Comparison of ENCODE assay signal across 12 cellular contexts in genomic region chr7:134991469-134992339, GRCh38. TPM values are rescaled to one million over a fixed set of nuclear protein-coding genes. Genes with fewer than 3 reads are reported as not detected.
DNase-seq lines count a peak whose midpoint lies in the region; ATAC-seq, FAIRE-seq and TF ChIP-seq lines count a peak whose summit lies in the region.
"Had no signal": no experiment of that assay in that cellular context is flagged by ENCODE, and none has a peak within 500 bp of the region (broad histone marks: within the 10 kb centered on the region; RNA-seq: fewer than 3 reads in every experiment).

No MANE protein-coding gene starts in this region.

- intact Hi-C loops in heart right ventricle (cut with DNase I) (loop anchor here in 3 of 10 donors (10.0 kb wide), 3 partner anchors 173 to 193 kb away; partner anchors contain the start of gene CYREN (in 1 of the 3)), Right ventricle myocardium inferior (cut with DNase I) (no loop called here), K562 (cut with micrococcal nuclease) (no loop called here), aorta (cut with DNase I) (loop anchor here (5.0 kb wide), 1 partner anchor 156 kb away; the partner anchor contains the start of gene TMEM140 (in 2 of the 2))

- H3K4me3 Mint-ChIP-seq in nephron progenitor cell: no peak overlapping the region

- POLR2A ChIA-PET in K562 (lab: Yijun Ruan, JAX): interaction anchor here (0.5 kb wide), 1 partner anchor 260 kb away, joined by 4 read pairs; no protein-coding TSS in a partner anchor

- no peaks in the 10 kb centered on the region for H3K9me3 Mint-ChIP-seq in nephron progenitor cell

- no peak for DNase-seq in heart right ventricle
- no peak for DNase-seq in Right ventricle myocardium inferior (ENCODE audit: missing footprints)
- DNase-seq in K562 (ENCODE audit: extremely low read depth in 1 of 4, low spot score in 3 of 4): no peak
- no peak for DNase-seq in aorta
- no peak for DNase-seq in C1 segment of cervical spinal cord (lab: John Stamatoyannopoulos, UW)
- no peak for DNase-seq in D341Med (ENCODE audit: low spot score)
- DNase-seq in nephron progenitor cell: no peak
- DNase-seq: activated T-cell treated with anti-CD3 and anti-CD28 coated beads, Interleukin-2, amount 50 U/mL, for 1 hour; dorsolateral prefrontal cortex; NCI-H1436; substantia nigra had no signal

- no peak overlapping the region for H2AFZ ChIP-seq in K562 (ENCODE audit: low read depth, low read length)

- no peak overlapping the region for H3K4me2 ChIP-seq in K562 (ENCODE audit: insufficient read depth, low read length)

- BruUV-seq in K562 (replicated peaks; lab: Mats Ljungman, UMichigan): no TSS peak

- no peaks in the 10 kb centered on the region for H3K9me1 ChIP-seq in K562 (ENCODE audit: control insufficient read depth, insufficient read depth, low read length)

- no peak for TF ChIP-seq CTCF in heart right ventricle (IDR thresholded peaks at IDR 0.05)
- no peak for TF ChIP-seq CTCF in K562 (IDR thresholded peaks at IDR 0.05 in 2 of 3, conservative IDR thresholded peaks at IDR 0.05 in 1 of 3; ENCODE audit: insufficient read depth in 2 of 3, low read depth in 1 of 3, low read length in 3 of 3)
- no peak for TF ChIP-seq CTCF in nephron progenitor cell (IDR thresholded peaks at IDR 0.05)

- in situ Hi-C loops in K562 (cut with MboI): no loop called here

- FAIRE-seq in K562 (lab: Jason Lieb, UNC): peak; percentile 6

- H3K4me1 ChIP-seq in heart right ventricle: peaks cover 0 to 50% (median 25%) of the 10 kb centered on the region in 9 donors
- peaks cover 3 to 16% of the 10 kb centered on the region in 2 experiments; a peak in 4 of 5 replicates for H3K4me1 ChIP-seq in K562 (replicated peaks in 1 of 2; ENCODE audit: control insufficient read depth in 2 of 2, insufficient read depth in 2 of 2, low read length in 2 of 2)
- H3K4me1 ChIP-seq in mesodermal cell (ENCODE audit: control insufficient read depth, insufficient read depth, low read length, poor library complexity, severe bottlenecking): peaks cover 15% of the 10 kb centered on the region
- H3K4me1 ChIP-seq in aorta (ENCODE audit: control insufficient read depth in 1 of 2, insufficient read depth in 2 of 2, low read length in 2 of 2): peaks cover 10 to 13% of the 10 kb centered on the region in 2 donors

- H4K20me1 ChIP-seq in K562 (replicated peaks; ENCODE audit: control insufficient read depth, insufficient read depth, low read length): no peaks in the 10 kb centered on the region

- peaks cover 21% of the 10 kb centered on the region for H3K4me1 Mint-ChIP-seq in nephron progenitor cell

- H3K4me3 ChIP-seq in heart right ventricle (no peak overlapping the region), K562 (no peak overlapping the region), mesodermal cell (ENCODE audit: extremely low read depth, insufficient read depth, low read length, poor library complexity, severe bottlenecking) (no peak overlapping the region), aorta (ENCODE audit: low read length in 2 of 2) (no peak overlapping the region)
- H3K4me3 ChIP-seq: dorsolateral prefrontal cortex had no signal

- ATAC-seq in heart right ventricle (no peak), Right ventricle myocardium inferior (no peak), K562 (no peak; the same call in 2 of the 3 replicates), aorta (ENCODE audit: low FRiP score) (no peak)

- peaks cover 2% of the 10 kb centered on the region for H3K27me3 Mint-ChIP-seq in nephron progenitor cell (ENCODE audit: low read depth, poor library complexity)

- H3K9me3 ChIP-seq in heart right ventricle (no peaks in the 10 kb centered on the region), K562 (replicated peaks; ENCODE audit: control insufficient read depth, insufficient read depth, low read depth, low read length) (no peaks in the 10 kb centered on the region), mesodermal cell (ENCODE audit: control insufficient read depth, low read length) (no peaks in the 10 kb centered on the region), aorta (ENCODE audit: control insufficient read depth, low read length) (no peaks in the 10 kb centered on the region)

- no peaks in the 10 kb centered on the region for H3K27me3 ChIP-seq in heart right ventricle
- H3K27me3 ChIP-seq in K562 (ENCODE audit: control insufficient read depth in 2 of 2, insufficient read depth in 2 of 2, low read length in 2 of 2): no peaks in the 10 kb centered on the region
- H3K27me3 ChIP-seq in aorta (ENCODE audit: control insufficient read depth in 1 of 2, insufficient read depth in 2 of 2, low read length in 1 of 2): no peaks in the 10 kb centered on the region
- H3K27me3 ChIP-seq: dorsolateral prefrontal cortex had no signal

- TF ChIP-seq POLR2A in K562 (conservative IDR thresholded peaks at IDR 0.05): no peak

- no peak overlapping the region for H3K27ac Mint-ChIP-seq in nephron progenitor cell

- WGBS in heart right ventricle, 2 donors: 64 to 69% methylated on average over 2 of the region's 2 CpGs
- 37% methylated on average over 2 of the region's 2 CpGs for WGBS in K562 (ENCODE audit: insufficient coverage, low coverage, missing lambda C conversion rate)
- WGBS in mesodermal cell (ENCODE audit: insufficient coverage in 2 of 2), 2 experiments: 100% methylated on average over 1 of the region's 2 CpGs
- 33 to 43% methylated on average over 2 of the region's 2 CpGs for WGBS in aorta, 2 donors

- H3K36me3 ChIP-seq in heart right ventricle (peaks cover 0 to 65% (median 9%) of the 10 kb centered on the region in 9 donors), K562 (ENCODE audit: control insufficient read depth, insufficient read depth, low read length) (peaks cover 12% of the 10 kb centered on the region; the same call in 2 of the 3 replicates), mesodermal cell (ENCODE audit: control insufficient read depth, insufficient read depth, low read length) (peaks cover 14% of the 10 kb centered on the region), aorta (ENCODE audit: control insufficient read depth in 1 of 2, insufficient read depth in 2 of 2, low read length in 1 of 2) (no peaks in the 10 kb centered on the region)

- H3K79me2 ChIP-seq in K562 (ENCODE audit: control insufficient read depth, insufficient read depth, low read length): peaks cover 10% of the 10 kb centered on the region

- TF ChIP-seq RAD21 in K562 (CRISPR knock-in tag; conservative IDR thresholded peaks at IDR 0.05 in 1 of 2, IDR thresholded peaks at IDR 0.05 in 1 of 2): no peak

- no peak overlapping the region for H3K9ac ChIP-seq in K562 (ENCODE audit: insufficient read depth in 1 of 2, low read depth in 2 of 2, low read length in 2 of 2)

- peaks cover 40% of the 10 kb centered on the region for H3K36me3 Mint-ChIP-seq in nephron progenitor cell (ENCODE audit: low read depth)

- TF ChIP-seq EP300 in K562 (IDR thresholded peaks at IDR 0.05; ENCODE audit: low read length): no peak

- peak overlapping the region in 6 of 10 donors; percentile 10 to 63 (median 27) for H3K27ac ChIP-seq in heart right ventricle
- H3K27ac ChIP-seq in K562 (ENCODE audit: extremely low read depth, low read depth, low read length): no peak overlapping the region
- H3K27ac ChIP-seq in mesodermal cell (ENCODE audit: low read depth, low read length, severe bottlenecking): peak overlapping the region; percentile 60
- peak overlapping the region; percentile 52 to 57 for H3K27ac ChIP-seq in aorta (ENCODE audit: low read depth in 1 of 2, low read length in 2 of 2)

- CTCF ChIA-PET in K562 (lab: Yijun Ruan, JAX; ENCODE audit: low intra/inter-chr PET ratio): no interaction called here

TF ChIP-seq in K562, 482 proteins besides CTCF, POLR2A, EP300 and RAD21 (continues in another document):
- TF ChIP-seq GABPA (tag; conservative IDR thresholded peaks at IDR 0.05; ENCODE audit: low read depth) (0 out of 2 replicates have a peak, but pooled peaks have one; percentile 17), ZNF445 (CRISPR knock-in tag; IDR thresholded peaks at IDR 0.05; ENCODE audit: low read depth) (no peak), USF2 (CRISPR knock-in tag; IDR thresholded peaks at IDR 0.05) (no peak), MCM3 (IDR thresholded peaks at IDR 0.05) (no peak)

RNA-seq across cellular contexts. Expression of gene AGBL3, which starts 5.4 kb away (rescaled TPM):
- total RNA-seq in heart right ventricle (1 to 10 TPM in 8 of 10 donors, under 1 TPM in 2; 0.64 to 2.6 (median 1.3) TPM), Right ventricle myocardium inferior (2.2 TPM), K562 (2014; rRNA removed) (0.54 and 0.73 TPM in 2 replicates), K562 (2014; rRNA removed; fragmentation: Illumina TruSeq; extraction: Trizol) (1.7 and 2.4 TPM in 2 replicates), K562 (2015; rRNA removed; fragmentation: Illumina TruSeq; extraction: Trizol) (1.5 and 1.8 TPM in 2 replicates), K562 (2021) (2.1 and 2.9 TPM in 2 replicates), aorta (1 to 10 TPM; 2.5 to 8.8 TPM)
- polyA plus RNA-seq in heart right ventricle (under 1 TPM; 0.88 to 0.95 TPM), K562 (2011; rRNA removed) (1.9 and 2.5 TPM in 2 replicates), K562 (2014; fragmentation: Illumina TruSeq; extraction: Trizol) (2.0 TPM in 2 replicates), K562 (2014; fragmentation: Nextera tagmentation; extraction: Ambion mirVana) (under 1 TPM; 0.71 to 0.75 TPM), K562 (2014; rRNA removed) (1.4 and 1.8 TPM in 2 replicates), aorta (1 to 10 TPM; 2.6 to 3.7 TPM)
- 3.1 and 5.6 TPM in 2 replicates for total RNA-seq in K562 (2011; cell fraction: chromatin; rRNA removed; ENCODE audit: low replicate concordance)
- 0.92 and 1.2 TPM in 2 replicates for total RNA-seq in K562 (2011; cell fraction: nucleolus; rRNA removed)
- 3.9 and 6.5 TPM in 2 replicates for total RNA-seq in K562 (2011; cell fraction: nucleoplasm; rRNA removed)
- polyA plus RNA-seq in K562 (2011; cell fraction: cytosol; rRNA removed): 0.51 and 0.66 TPM in 2 replicates
- polyA plus RNA-seq in K562 (2011; cell fraction: nucleus; rRNA removed): 1.7 and 1.9 TPM in 2 replicates
- polyA plus RNA-seq in K562 (2012): 0.98 and 2.4 TPM in 2 replicates
- 1.5 and 1.6 TPM in 2 replicates for polyA minus RNA-seq in K562 (2011; rRNA and poly(A)+ RNA removed)
- polyA minus RNA-seq in K562 (2011; cell fraction: cytosol; rRNA and poly(A)+ RNA removed): not detected in 2 replicates
- 2.0 and 4.6 TPM in 2 replicates for polyA minus RNA-seq in K562 (2011; cell fraction: nucleus; rRNA and poly(A)+ RNA removed)
- polyA plus RNA-seq in mesodermal cell (2013, experiment 1 of 2): 1.8 TPM
- polyA plus RNA-seq in mesodermal cell (2013, experiment 2 of 2): 2.9 TPM

Comparison
In these comparisons a context has a peak if more than half of its experiments do, and no peak if none do; other contexts are left out.
1. intact Hi-C loops: an anchor here in aorta (5.0 kb wide); none called in Right ventricle myocardium inferior and K562.